9 cellular contexts compared by ENCODE assay signal in genomic region chr4:6199344-6199921, GRCh38. TPM values are rescaled to one million over a fixed set of nuclear protein-coding genes. Genes with fewer than 3 reads are reported as not detected.
DNase-seq lines count a peak whose midpoint lies in the region; ATAC-seq, FAIRE-seq and TF ChIP-seq lines count a peak whose summit lies in the region.
"Had no signal": no experiment of that assay in that cellular context is flagged by ENCODE, and none has a peak within 500 bp of the region (broad histone marks: within the 10 kb centered on the region; RNA-seq: fewer than 3 reads in every experiment).

No MANE protein-coding gene starts in this region.

- H4K20me1 ChIP-seq in GM12878 (ENCODE audit: control insufficient read depth, insufficient read depth) (no peaks in the 10 kb centered on the region), GM23248 (ENCODE audit: insufficient read depth) (no peaks in the 10 kb centered on the region)

- RAD21 ChIA-PET in GM12878 (lab: Charles Lee; ENCODE audit: unreplicated experiment) = interaction anchor here (0.6 to 8.0 kb wide), 15 partner anchors 8 to 128 kb away, joined by 3 to 120 read pairs (median 5); no protein-coding TSS in a partner anchor

- peak overlapping the region; percentile 59 for H3K4me3 ChIP-seq in LNCaP clone FGC (ENCODE audit: low read depth, low read length)
- peak overlapping the region; percentile 81 for H3K4me3 ChIP-seq in GM12878
- H3K4me3 ChIP-seq in trophoblast cell (ENCODE audit: low read depth, low read length) = no peak overlapping the region
- no peak overlapping the region for H3K4me3 ChIP-seq in GM23248

- no peak for TF ChIP-seq RAD21 in GM12878 (IDR thresholded peaks at IDR 0.05; ENCODE audit: insufficient read depth, low read depth, low read length)

- H3K9me3 ChIP-seq in GM12878 (replicated peaks; ENCODE audit: control insufficient read depth, insufficient read depth, low read length) (peaks cover 3% of the 10 kb centered on the region; the same call in 2 of the 3 replicates), trophoblast cell (ENCODE audit: insufficient read depth, low read depth, low read length) (peaks cover 9% of the 10 kb centered on the region), GM23248 (ENCODE audit: low read depth) (no peaks in the 10 kb centered on the region)

- no peak for TF ChIP-seq EP300 in GM12878 (IDR thresholded peaks at IDR 0.05; ENCODE audit: borderline replicate concordance in 1 of 2, control insufficient read depth in 1 of 2, low read depth in 2 of 2, low read length in 2 of 2)

- H3K14ac ChIP-seq in trophoblast cell (ENCODE audit: low read length) = no peak overlapping the region

- H3K27me3 ChIP-seq in GM12878 (replicated peaks in 1 of 2; ENCODE audit: control insufficient read depth in 2 of 2, insufficient read depth in 2 of 2, low read length in 1 of 2) (no peaks in the 10 kb centered on the region), trophoblast cell (ENCODE audit: insufficient read depth, low read length) (peaks cover 33% of the 10 kb centered on the region), GM23248 (replicated peaks; ENCODE audit: insufficient read depth) (peaks cover 14% of the 10 kb centered on the region)

- H2AFZ ChIP-seq in GM12878 (ENCODE audit: control insufficient read depth, low read depth, low read length) = peak overlapping the region; percentile 68
- H2AFZ ChIP-seq in trophoblast cell (ENCODE audit: insufficient read depth, low read length, poor library complexity) = no peak overlapping the region
- no peak overlapping the region for H2AFZ ChIP-seq in GM23248

- TF ChIP-seq POLR2A in GM12878 (IDR thresholded peaks at IDR 0.05; ENCODE audit: low read depth, low read length) = peak; percentile 52

- no peak overlapping the region for H4K91ac ChIP-seq in trophoblast cell (ENCODE audit: low read depth, low read length)

- H3K9me2 ChIP-seq in GM23248 (ENCODE audit: insufficient read depth) = no peaks in the 10 kb centered on the region

- WGBS in GM12878 (ENCODE audit: insufficient coverage, insufficient replicate concordance, low lambda C conversion rate, missing lambda C conversion rate) = 6% methylated on average over 45 of the region's 60 CpGs
- no CpG with 5 or more reads among the region's 60 CpGs for WGBS in trophoblast cell (ENCODE audit: extremely low coverage, insufficient coverage, insufficient read length)
- WGBS in GM23248 (ENCODE audit: low coverage in 1 of 2, low lambda C conversion rate in 2 of 2, missing lambda C conversion rate in 2 of 2), 2 experiments = 4% methylated on average over 55 of the region's 60 CpGs

- DNase-seq in COLO668 (lab: John Stamatoyannopoulos, UW; ENCODE audit: unreplicated experiment) (peak; percentile 52), LNCaP clone FGC (ENCODE audit: low read depth) (no peak), GM12878 (ENCODE audit: low read depth, low spot score) (no peak), trophoblast cell (no peak), NCI-H1105 treated with DMSO at 0.1 percent for 48 hours (lab: John Stamatoyannopoulos, UW) (no peak), HuH-7 (ENCODE audit: low spot score) (no peak), A172 (ENCODE audit: low spot score) (no peak), GM23248 (no peak)

- no peak overlapping the region for H3K4ac ChIP-seq in trophoblast cell (ENCODE audit: low read depth, low read length)

- H3K4me1 ChIP-seq in GM12878 (ENCODE audit: control insufficient read depth, insufficient read depth, low read length) = peaks cover 30% of the 10 kb centered on the region
- H3K4me1 ChIP-seq in trophoblast cell (ENCODE audit: control insufficient read depth in 1 of 2, insufficient read depth in 2 of 2, low read length in 2 of 2) = peaks cover 5 to 7% of the 10 kb centered on the region in 2 experiments
- no peaks in the 10 kb centered on the region for H3K4me1 ChIP-seq in GM23248 (ENCODE audit: insufficient read depth)

- H3K4me2 ChIP-seq in GM12878 (ENCODE audit: control insufficient read depth, insufficient read depth) (peak overlapping the region; percentile 99), trophoblast cell (ENCODE audit: low read length) (peak overlapping the region; percentile 30), GM23248 (ENCODE audit: unreplicated experiment) (no peak overlapping the region)

- BruUV-seq in GM12878 (replicated peaks; lab: Mats Ljungman, UMichigan) = no TSS peak

- H3K79me1 ChIP-seq in trophoblast cell (ENCODE audit: low read length) = no peaks in the 10 kb centered on the region

- H3K36me3 ChIP-seq in GM12878 (ENCODE audit: control insufficient read depth in 2 of 2, insufficient read depth in 2 of 2, low read length in 1 of 2) (no peaks in the 10 kb centered on the region; a peak in 1 of 4 replicates), trophoblast cell (ENCODE audit: control insufficient read depth in 1 of 2, insufficient read depth in 2 of 2, low read length in 2 of 2) (no peaks in the 10 kb centered on the region), GM23248 (ENCODE audit: low read depth) (no peaks in the 10 kb centered on the region)

- H3F3A ChIP-seq in GM23248 (ENCODE audit: insufficient read depth) = no peaks in the 10 kb centered on the region

- in situ Hi-C loops in GM12878 (cut with MboI) (loop anchor here (10.0 kb wide), 1 partner anchor 1575 kb away; no protein-coding TSS in a partner anchor), GM23248 (cut with MboI) (no loop called here)

- H3K9ac ChIP-seq in GM12878 (ENCODE audit: control insufficient read depth, insufficient read depth, low read length) (peak overlapping the region; percentile 74), trophoblast cell (ENCODE audit: low read length) (no peak overlapping the region), GM23248 (no peak overlapping the region)

- no peak overlapping the region for H4K12ac ChIP-seq in trophoblast cell (ENCODE audit: low read depth, low read length)

- POLR2A ChIA-PET in GM12878 (lab: Charles Lee) = interaction anchor here (0.9 to 5.2 kb wide), 6 partner anchors 14 to 70 kb away, joined by 3 to 84 read pairs (median 6); partner anchors contain the start of gene WFS1

- H3K79me2 ChIP-seq in GM12878 (ENCODE audit: control insufficient read depth, insufficient read depth, low read length) (peaks cover 16% of the 10 kb centered on the region), trophoblast cell (ENCODE audit: control insufficient read depth, insufficient read depth, low read length, poor library complexity) (no peaks in the 10 kb centered on the region), GM23248 (ENCODE audit: insufficient read depth) (no peaks in the 10 kb centered on the region)

- H2BK12ac ChIP-seq in trophoblast cell (ENCODE audit: low read length) = no peak overlapping the region

- no peak overlapping the region for H2AK5ac ChIP-seq in trophoblast cell (ENCODE audit: low read length)

- H4K8ac ChIP-seq in trophoblast cell (ENCODE audit: low read depth, low read length) = no peak overlapping the region

- intact Hi-C loops in GM12878 (cut with micrococcal nuclease; ENCODE audit: unreplicated experiment) = loop anchor here (1.0 kb wide), 1 partner anchor 18 kb away; no protein-coding TSS in a partner anchor

- SMC1A ChIA-PET in GM12878 (lab: Charles Lee; ENCODE audit: uncharacterized antibody, unreplicated experiment) = interaction anchor here (1.3 to 10.3 kb wide), 9 partner anchors 10 to 79 kb away, joined by 3 to 161 read pairs (median 6); no protein-coding TSS in a partner anchor

- TF ChIP-seq CTCF in LNCaP clone FGC (IDR thresholded peaks at IDR 0.05; ENCODE audit: control insufficient read depth, extremely low read depth, insufficient read depth) = no peak
- no peak for TF ChIP-seq CTCF in GM12878 (IDR thresholded peaks at IDR 0.05 in 2 of 3, conservative IDR thresholded peaks at IDR 0.05 in 1 of 3; ENCODE audit: control insufficient read depth in 2 of 3, extremely low read depth in 1 of 3, insufficient read depth in 1 of 3, low read depth in 3 of 3, low read length in 3 of 3)

- ATAC-seq in GM12878 = peak; percentile 13

- FAIRE-seq in GM12878 (lab: Jason Lieb, UNC) = no peak

- H3K18ac ChIP-seq in trophoblast cell (ENCODE audit: low read length) = no peak overlapping the region

- H2BK120ac ChIP-seq in trophoblast cell (ENCODE audit: insufficient read depth, low read length, poor library complexity) = no peak overlapping the region

- H3K27ac ChIP-seq in GM12878 (ENCODE audit: control insufficient read depth, insufficient read depth) = peak overlapping the region; percentile 67
- H3K27ac ChIP-seq in trophoblast cell (ENCODE audit: low read depth, low read length) = no peak overlapping the region
- H3K27ac ChIP-seq in GM23248 = no peak overlapping the region

- H2BK5ac ChIP-seq in trophoblast cell (ENCODE audit: low read depth, low read length, poor library complexity) = no peak overlapping the region

- CTCF ChIA-PET in GM12878 (lab: Yijun Ruan, JAX) = interaction anchor here (0.7 to 4.1 kb wide), 11 partner anchors 9 to 128 kb away, joined by 3 to 34 read pairs (median 7); no protein-coding TSS in a partner anchor

- no peak overlapping the region for H3K23ac ChIP-seq in trophoblast cell (ENCODE audit: low read length)

TF ChIP-seq in GM12878, 131 proteins besides CTCF, POLR2A, EP300 and RAD21 (continues in another document):
- TF ChIP-seq GATAD2B (conservative IDR thresholded peaks at IDR 0.05; ENCODE audit: low read depth) = peak; percentile 55; the same call in 1 of the 2 replicates
- TF ChIP-seq DPF2 (IDR thresholded peaks at IDR 0.05) = peak; percentile 34; the same call in 1 of the 2 replicates
- TF ChIP-seq IKZF2 (IDR thresholded peaks at IDR 0.05) = no peak

RNA-seq across cellular contexts. Expression of gene JAKMIP1, which starts 0.9 kb away (rescaled TPM):
- 21.3 and 27.7 TPM in 2 replicates for total RNA-seq in GM12878 (2013; cell fraction: nucleolus; rRNA removed)
- total RNA-seq in GM12878 (2014; rRNA removed) (12.4 and 15.1 TPM in 2 replicates), GM12878 (2014; rRNA removed; fragmentation: Illumina TruSeq; extraction: Trizol) (8.7 and 9.5 TPM in 2 replicates), GM12878 (2021) (14.2 and 15.0 TPM in 2 replicates)
- 5.9 TPM for polyA plus RNA-seq in GM12878 (2011; ENCODE audit: low read depth)
- polyA plus RNA-seq in GM12878 (2011; rRNA removed) (16.7 and 20.3 TPM in 2 replicates), GM12878 (2014; fragmentation: Illumina TruSeq; extraction: Trizol) (7.2 and 9.8 TPM in 2 replicates), GM12878 (2014; fragmentation: Nextera tagmentation; extraction: Ambion mirVana) (1 to 10 TPM in 1 of 2 experiments, under 1 TPM in 1; 0.52 to 1.6 TPM), GM12878 (2014; rRNA removed) (11.8 and 12.2 TPM in 2 replicates), GM12878 (2016; fragmentation: Nextera tagmentation; extraction: Ambion mirVana) (10 to 100 TPM; 15.9 to 16.6 TPM), GM23248 (2016; fragmentation: Nextera tagmentation; extraction: Ambion mirVana) (not detected in 2 replicates)
- 12.9 and 19.9 TPM in 2 replicates for polyA plus RNA-seq in GM12878 (2011; cell fraction: cytosol; rRNA removed)
- polyA plus RNA-seq in GM12878 (2011; cell fraction: nucleus; rRNA removed) = 22.6 and 29.3 TPM in 2 replicates
- polyA plus RNA-seq in GM12878 (2012) = 8.7 and 10.8 TPM in 2 replicates
- polyA minus RNA-seq in GM12878 (2011; rRNA and poly(A)+ RNA removed) = 6.1 and 12.1 TPM in 2 replicates
- 5.9 and 6.0 TPM in 2 replicates for polyA minus RNA-seq in GM12878 (2011; cell fraction: cytosol; rRNA and poly(A)+ RNA removed)
- polyA minus RNA-seq in GM12878 (2011; cell fraction: nucleus; rRNA and poly(A)+ RNA removed) = 11.4 and 21.7 TPM in 2 replicates
- 0.03 TPM in 1 of 2 replicates, not detected in the other for polyA plus RNA-seq in trophoblast cell (2013)
- total RNA-seq in A172 (2014; rRNA removed; shearing (Covaris generic)) = 0.22 and 0.28 TPM in 2 replicates
- total RNA-seq in GM23248 (2014; rRNA removed; shearing (Covaris generic)) = not detected in 2 replicates
- total RNA-seq: LHCN-M2 had no signal

Comparison
In these comparisons a context has a peak if more than half of its experiments do, and no peak if none do; other contexts are left out.
1. H3K4me3 ChIP-seq: peak in LNCaP clone FGC (single experiment) and GM12878 (single experiment); none in trophoblast cell (single experiment) and GM23248 (single experiment).